In genomic region chr1:36133484-36133883, GRCh38 we compare ENCODE assay signal across 10 cellular contexts. TPM values are rescaled to one million over a fixed set of nuclear protein-coding genes. Genes with fewer than 3 reads are reported as not detected.
DNase-seq lines count a peak whose midpoint lies in the region; ATAC-seq and TF ChIP-seq lines count a peak whose summit lies in the region.
"Had no signal": no experiment of that assay in that cellular context is flagged by ENCODE, and none has a peak within 500 bp of the region (broad histone marks: within the 10 kb centered on the region; RNA-seq: fewer than 3 reads in every experiment).

No MANE protein-coding gene starts in this region.

- H3K4me1 ChIP-seq in Peyer's patch, result peaks cover 0 to 12% (median 0%) of the 10 kb centered on the region in 4 donors

- POLR2A ChIA-PET in HEK293T (lab: Yijun Ruan, JAX), result interaction anchor here (1.5 kb wide), 1 partner anchor 34 kb away, joined by 4 read pairs; no protein-coding TSS in a partner anchor

- H3K27ac Mint-ChIP-seq in T-helper 2 cell treated with Interferon-gamma antibody and Interleukin-4, amounts not matched to agents 5 μg/mL and 100 μg/mL, for 36 hours, result no peak overlapping the region
- H3K27ac Mint-ChIP-seq in activated CD4-positive, alpha-beta T cell treated with anti-CD3 and anti-CD28 coated beads, Interleukin-2, amount 10 ng/mL, durations not matched to agents 24 days and 14 days, result no peak overlapping the region
- no peak overlapping the region for H3K27ac Mint-ChIP-seq in activated naive CD4-positive, alpha-beta T cell treated with anti-CD3 and anti-CD28 coated beads, Interleukin-2, amount 10 ng/mL, durations not matched to agents 7 days and 5 days

- H3K27me3 Mint-ChIP-seq in T-helper 2 cell treated with Interferon-gamma antibody and Interleukin-4, amounts not matched to agents 5 μg/mL and 100 μg/mL, for 36 hours (ENCODE audit: low read depth), result no peaks in the 10 kb centered on the region
- no peaks in the 10 kb centered on the region for H3K27me3 Mint-ChIP-seq in activated CD4-positive, alpha-beta T cell treated with anti-CD3 and anti-CD28 coated beads, Interleukin-2, amount 10 ng/mL, durations not matched to agents 24 days and 14 days
- peaks cover 2% of the 10 kb centered on the region for H3K27me3 Mint-ChIP-seq in activated naive CD4-positive, alpha-beta T cell treated with anti-CD3 and anti-CD28 coated beads, Interleukin-2, amount 10 ng/mL, durations not matched to agents 7 days and 5 days

- peaks cover 0 to 25% (median 0%) of the 10 kb centered on the region in 3 donors for H3K36me3 ChIP-seq in Peyer's patch

- no peak overlapping the region for H3K4me3 Mint-ChIP-seq in T-helper 2 cell treated with Interferon-gamma antibody and Interleukin-4, amounts not matched to agents 5 μg/mL and 100 μg/mL, for 36 hours
- H3K4me3 Mint-ChIP-seq in activated CD4-positive, alpha-beta T cell treated with anti-CD3 and anti-CD28 coated beads, Interleukin-2, amount 10 ng/mL, durations not matched to agents 24 days and 14 days, result no peak overlapping the region
- no peak overlapping the region for H3K4me3 Mint-ChIP-seq in activated naive CD4-positive, alpha-beta T cell treated with anti-CD3 and anti-CD28 coated beads, Interleukin-2, amount 10 ng/mL, durations not matched to agents 7 days and 5 days
- H3K4me3 Mint-ChIP-seq: neural crest cell had no signal

- H3K4me3 ChIP-seq in Peyer's patch, result no peak overlapping the region

- ATAC-seq in esophagus mucosa, result peak; percentile 80

- H3K27ac ChIP-seq in Peyer's patch, result peak overlapping the region in 1 of 4 donors; percentile 50

- H3K9me3 ChIP-seq in Peyer's patch, result no peaks in the 10 kb centered on the region

- peaks cover 13% of the 10 kb centered on the region for H3K36me3 Mint-ChIP-seq in T-helper 2 cell treated with Interferon-gamma antibody and Interleukin-4, amounts not matched to agents 5 μg/mL and 100 μg/mL, for 36 hours (ENCODE audit: low read depth)
- H3K36me3 Mint-ChIP-seq in activated CD4-positive, alpha-beta T cell treated with anti-CD3 and anti-CD28 coated beads, Interleukin-2, amount 10 ng/mL, durations not matched to agents 24 days and 14 days (ENCODE audit: low read depth), result peaks cover 17% of the 10 kb centered on the region
- peaks cover 9% of the 10 kb centered on the region for H3K36me3 Mint-ChIP-seq in activated naive CD4-positive, alpha-beta T cell treated with anti-CD3 and anti-CD28 coated beads, Interleukin-2, amount 10 ng/mL, durations not matched to agents 7 days and 5 days
- H3K36me3 Mint-ChIP-seq: activated naive CD4-positive, alpha-beta T cell treated with anti-CD3 and anti-CD28 coated beads, Interleukin-2, amount 50 U/mL, for 72 hours had no signal

- TF ChIP-seq POLR2A in Peyer's patch (IDR thresholded peaks at IDR 0.05), result peak in 1 of 2 donors; percentile 21

- peaks cover 2% of the 10 kb centered on the region for H3K4me1 Mint-ChIP-seq in T-helper 2 cell treated with Interferon-gamma antibody and Interleukin-4, amounts not matched to agents 5 μg/mL and 100 μg/mL, for 36 hours (ENCODE audit: low read depth)
- H3K4me1 Mint-ChIP-seq in activated CD4-positive, alpha-beta T cell treated with anti-CD3 and anti-CD28 coated beads, Interleukin-2, amount 10 ng/mL, durations not matched to agents 24 days and 14 days, result peaks cover 5% of the 10 kb centered on the region
- peaks cover 8% of the 10 kb centered on the region for H3K4me1 Mint-ChIP-seq in activated naive CD4-positive, alpha-beta T cell treated with anti-CD3 and anti-CD28 coated beads, Interleukin-2, amount 10 ng/mL, durations not matched to agents 7 days and 5 days

- CTCF ChIA-PET in HEK293T (lab: Yijun Ruan, JAX), result interaction anchor here (0.9 to 2.8 kb wide), 5 partner anchors 11 to 55 kb away, joined by 4 to 22 read pairs (median 14); no protein-coding TSS in a partner anchor
- CTCF ChIA-PET in activated naive CD4-positive, alpha-beta T cell treated with anti-CD3 and anti-CD28 coated beads, Interleukin-2, amount 10 ng/mL, durations not matched to agents 7 days and 5 days (lab: Charles Lee), result interaction anchor here (0.7 to 5.3 kb wide), 11 partner anchors 9 to 55 kb away, joined by 3 to 127 read pairs (median 8); partner anchors contain the start of gene TRAPPC3

- no peaks in the 10 kb centered on the region for H3K27me3 ChIP-seq in Peyer's patch

- DNase-seq in GM04504 (ENCODE audit: low read depth) (peak; percentile 96), Peyer's patch (peak in 2 of 3 donors; percentile 90 to 93), renal cortical epithelial cell (ENCODE audit: low read depth) (peak; percentile 97), HEK293T (ENCODE audit: extremely low spot score) (no peak)
- no peak for DNase-seq in T-helper 2 cell treated with Interferon-gamma antibody and Interleukin-4, amounts not matched to agents 5 μg/mL and 100 μg/mL, for 36 hours (ENCODE audit: low spot score)
- no peak for DNase-seq in activated CD4-positive, alpha-beta T cell treated with anti-CD3 and anti-CD28 coated beads, Interleukin-2, amount 10 ng/mL, durations not matched to agents 24 days and 14 days
- DNase-seq in activated naive CD4-positive, alpha-beta T cell treated with anti-CD3 and anti-CD28 coated beads, Interleukin-2, amount 10 ng/mL, durations not matched to agents 7 days and 5 days, result no peak

- H3K9me3 Mint-ChIP-seq in T-helper 2 cell treated with Interferon-gamma antibody and Interleukin-4, amounts not matched to agents 5 μg/mL and 100 μg/mL, for 36 hours, result no peaks in the 10 kb centered on the region
- H3K9me3 Mint-ChIP-seq in activated CD4-positive, alpha-beta T cell treated with anti-CD3 and anti-CD28 coated beads, Interleukin-2, amount 10 ng/mL, durations not matched to agents 24 days and 14 days, result no peaks in the 10 kb centered on the region
- no peaks in the 10 kb centered on the region for H3K9me3 Mint-ChIP-seq in activated naive CD4-positive, alpha-beta T cell treated with anti-CD3 and anti-CD28 coated beads, Interleukin-2, amount 10 ng/mL, durations not matched to agents 7 days and 5 days
- H3K9me3 Mint-ChIP-seq: activated naive CD4-positive, alpha-beta T cell treated with anti-CD3 and anti-CD28 coated beads, Interleukin-2, amount 50 U/mL, for 72 hours; neural crest cell had no signal

- intact Hi-C loops in activated CD4-positive, alpha-beta T cell treated with anti-CD3 and anti-CD28 coated beads, Interleukin-2, amount 10 ng/mL, durations not matched to agents 24 days and 14 days (cut with micrococcal nuclease), result no loop called here

- TF ChIP-seq CTCF in Peyer's patch (IDR thresholded peaks at IDR 0.05), result no peak

TF ChIP-seq in HEK293T, 16 proteins besides CTCF, POLR2A, EP300 and RAD21:
- TF ChIP-seq LEF1 (IDR thresholded peaks at IDR 0.05; ENCODE audit: borderline replicate concordance), result no peak
- TF ChIP-seq NFRKB (IDR thresholded peaks at IDR 0.05), result no peak
- no peak for TF ChIP-seq ARNT (IDR thresholded peaks at IDR 0.05)
- TF ChIP-seq L3MBTL2 (conservative IDR thresholded peaks at IDR 0.05), result no peak
TF ChIP-seq in HEK293T: peak in this region for 0.

RNA-seq across cellular contexts. Expression of gene COL8A2, which starts 8.5 kb away (rescaled TPM):
- total RNA-seq in Peyer's patch (1 to 10 TPM in 3 of 4 donors, under 1 TPM in 1; 0.83 to 1.3 (median 1.1) TPM), esophagus mucosa (2.7 TPM), renal cortical epithelial cell (0.69 and 2.7 TPM in 2 replicates)
- 0.12 TPM in 2 replicates for total RNA-seq in activated CD4-positive, alpha-beta T cell treated with anti-CD3 and anti-CD28 coated beads, Interleukin-2, amount 10 ng/mL, durations not matched to agents 24 days and 14 days

RNA-seq across cellular contexts. Expression of gene TRAPPC3, which starts 15.8 kb away (rescaled TPM):
- total RNA-seq in Peyer's patch (100 to 1,000 TPM in 1 of 4 donors, 10 to 100 TPM in 3; 56.2 to 113 (median 73.7) TPM), esophagus mucosa (65.0 TPM), renal cortical epithelial cell (89.6 and 158 TPM in 2 replicates)
- total RNA-seq in activated CD4-positive, alpha-beta T cell treated with anti-CD3 and anti-CD28 coated beads, Interleukin-2, amount 10 ng/mL, durations not matched to agents 24 days and 14 days, result 71.2 and 72.4 TPM in 2 replicates

RNA-seq across cellular contexts. Expression of gene MAP7D1, which starts 22.5 kb away (rescaled TPM):
- total RNA-seq in Peyer's patch, result 10 to 100 TPM; 38.2 to 62.7 (median 46.4) TPM
- total RNA-seq in esophagus mucosa, result 93.1 TPM
- total RNA-seq in renal cortical epithelial cell, result 87.9 and 149 TPM in 2 replicates
- total RNA-seq in activated CD4-positive, alpha-beta T cell treated with anti-CD3 and anti-CD28 coated beads, Interleukin-2, amount 10 ng/mL, durations not matched to agents 24 days and 14 days, result 170 and 177 TPM in 2 replicates

RNA-seq across cellular contexts. Expression of gene ADPRS, which starts 44.8 kb away (rescaled TPM):
- total RNA-seq in Peyer's patch, result 10 to 100 TPM; 16.5 to 50.0 (median 30.8) TPM
- total RNA-seq in esophagus mucosa, result 27.4 TPM
- total RNA-seq in renal cortical epithelial cell, result 46.9 and 68.1 TPM in 2 replicates
- total RNA-seq in activated CD4-positive, alpha-beta T cell treated with anti-CD3 and anti-CD28 coated beads, Interleukin-2, amount 10 ng/mL, durations not matched to agents 24 days and 14 days, result 35.3 and 38.8 TPM in 2 replicates

RNA-seq across cellular contexts. Expression of gene TEKT2, which starts 49.6 kb away (rescaled TPM):
- not detected for total RNA-seq in Peyer's patch
- not detected for total RNA-seq in esophagus mucosa
- total RNA-seq in renal cortical epithelial cell, result 0.35 and 1.4 TPM in 2 replicates
- not detected in 2 replicates for total RNA-seq in activated CD4-positive, alpha-beta T cell treated with anti-CD3 and anti-CD28 coated beads, Interleukin-2, amount 10 ng/mL, durations not matched to agents 24 days and 14 days

Comparison
In these comparisons a context has a peak if more than half of its experiments do, and no peak if none do; other contexts are left out.
1. DNase-seq: peak in GM04504 (single experiment), Peyer's patch (2 of 3) and renal cortical epithelial cell (single experiment); none in HEK293T (single experiment), T-helper 2 cell treated with Interferon-gamma antibody and Interleukin-4, amounts not matched to agents 5 μg/mL and 100 μg/mL, for 36 hours (single experiment), activated CD4-positive, alpha-beta T cell treated with anti-CD3 and anti-CD28 coated beads, Interleukin-2, amount 10 ng/mL, durations not matched to agents 24 days and 14 days (single experiment) and activated naive CD4-positive, alpha-beta T cell treated with anti-CD3 and anti-CD28 coated beads, Interleukin-2, amount 10 ng/mL, durations not matched to agents 7 days and 5 days (single experiment).